7 cellular contexts compared by ENCODE assay signal in genomic region chr20:58891686-58892125, GRCh38. TPM values are rescaled to one million over a fixed set of nuclear protein-coding genes. Genes with fewer than 3 reads are reported as not detected.
DNase-seq lines count a peak whose midpoint lies in the region; ATAC-seq and TF ChIP-seq lines count a peak whose summit lies in the region.

No MANE protein-coding gene starts in this region.

- H3K4me2 ChIP-seq in Loucy (ENCODE audit: low read depth, low read length, poor library complexity, severe bottlenecking): peak overlapping the region; percentile 41

- peak overlapping the region; percentile 95 for H3K9ac ChIP-seq in Loucy (ENCODE audit: low read depth, low read length, poor library complexity, severe bottlenecking)

- intact Hi-C loops in ovary (cut with DNase I): loop anchor here in 2 of 4 donors (5.0 to 10.0 kb wide), 4 partner anchors 91 to 151 kb away; partner anchors contain the start of genes ATP5F1E (in 1 of the 2), CTSZ (in 1 of the 2), NELFCD (in 1 of the 2) and PRELID3B (in 1 of the 2)

- TF ChIP-seq CTCF in Loucy (conservative IDR thresholded peaks at IDR 0.05; ENCODE audit: low read length) (no peak), fibroblast of the aortic adventitia (IDR thresholded peaks at IDR 0.05; ENCODE audit: insufficient read depth, low read length) (no peak), ovary (IDR thresholded peaks at IDR 0.05) (no peak)

- WGBS in ovary, 3 donors: 0 to 1% (median 0%) methylated on average over 21 to 63 of the region's 63 CpGs

- no peak overlapping the region for H2AFZ ChIP-seq in Loucy (ENCODE audit: low read length)

- no peaks in the 10 kb centered on the region for H3K9me3 Mint-ChIP-seq in activated T-cell treated with anti-CD3 and anti-CD28 coated beads, Interleukin-2, amount 50 U/mL, for 4 hours

- peaks cover 68% of the 10 kb centered on the region for H3K79me2 ChIP-seq in Loucy (ENCODE audit: insufficient read depth, low read length)

- H4K20me1 ChIP-seq in Loucy (ENCODE audit: insufficient read depth, low read length, poor library complexity, severe bottlenecking): peaks cover 43% of the 10 kb centered on the region

- peaks cover 47% of the 10 kb centered on the region for H3K4me1 Mint-ChIP-seq in activated T-cell treated with anti-CD3 and anti-CD28 coated beads, Interleukin-2, amount 50 U/mL, for 4 hours (ENCODE audit: low read depth)

- ATAC-seq in GM19372 (IDR thresholded peaks at IDR 0.05; ENCODE audit: low read depth, unreplicated experiment): peak; percentile 1
- ATAC-seq in activated T-cell treated with anti-CD3 and anti-CD28 coated beads, Interleukin-2, amount 50 U/mL, for 4 hours: peak; percentile 0 to 1
- no peak for ATAC-seq in HG03571 (IDR thresholded peaks at IDR 0.05; ENCODE audit: unreplicated experiment)

- TF ChIP-seq POLR2A in ovary (IDR thresholded peaks at IDR 0.05): no peak

- DNase-seq in activated T-cell treated with anti-CD3 and anti-CD28 coated beads, Interleukin-2, amount 50 U/mL, for 4 hours: peak; percentile 15
- peak; percentile 41 for DNase-seq in fibroblast of the aortic adventitia (ENCODE audit: low read depth)
- DNase-seq in ovary: peak; percentile 41 to 71 (median 65)
- no peak for DNase-seq in GOT3 (lab: John Stamatoyannopoulos, UW)

- peaks cover 7% of the 10 kb centered on the region for H3K36me3 Mint-ChIP-seq in activated T-cell treated with anti-CD3 and anti-CD28 coated beads, Interleukin-2, amount 50 U/mL, for 4 hours (ENCODE audit: insufficient read depth)

- TF ChIP-seq EP300 in ovary (IDR thresholded peaks at IDR 0.05): no peak

- H3K36me3 ChIP-seq in Loucy (ENCODE audit: insufficient read depth, low read length) (peaks cover 11% of the 10 kb centered on the region; the same call in 1 of the 2 replicates), ovary (no peaks in the 10 kb centered on the region)

- H3K4me3 Mint-ChIP-seq in activated T-cell treated with anti-CD3 and anti-CD28 coated beads, Interleukin-2, amount 50 U/mL, for 4 hours: peak overlapping the region; percentile 96

- H3F3A ChIP-seq in Loucy (ENCODE audit: low read depth): no peaks in the 10 kb centered on the region; the same call in 1 of the 2 replicates

- H3K9me2 ChIP-seq in Loucy (replicated peaks; ENCODE audit: low read depth, low read length): no peaks in the 10 kb centered on the region

- H3K27me3 Mint-ChIP-seq in activated T-cell treated with anti-CD3 and anti-CD28 coated beads, Interleukin-2, amount 50 U/mL, for 4 hours (ENCODE audit: low read depth): no peaks in the 10 kb centered on the region

- H3K27me3 ChIP-seq in Loucy (ENCODE audit: insufficient read depth, low read length, poor library complexity, severe bottlenecking) (no peaks in the 10 kb centered on the region), ovary (no peaks in the 10 kb centered on the region)

- H3K4me3 ChIP-seq in Loucy (ENCODE audit: low read length, poor library complexity, severe bottlenecking) (peak overlapping the region; percentile 98), fibroblast of the aortic adventitia (ENCODE audit: low read depth, low read length) (peak overlapping the region; percentile 76), ovary (peak overlapping the region; percentile 83)

- peak overlapping the region; percentile 96 to 98 for H3K27ac ChIP-seq in ovary

- H3K9me3 ChIP-seq in Loucy (ENCODE audit: insufficient read depth, low read depth, low read length): no peaks in the 10 kb centered on the region
- no peaks in the 10 kb centered on the region for H3K9me3 ChIP-seq in ovary

- H3K4me1 ChIP-seq in Loucy (ENCODE audit: insufficient read depth, low read length, poor library complexity, severe bottlenecking) (peaks cover 49% of the 10 kb centered on the region), ovary (ENCODE audit: insufficient read depth) (peaks cover 7% of the 10 kb centered on the region)

RNA-seq across cellular contexts. Expression of gene GNAS, which starts 39.2 kb away (rescaled TPM):
- total RNA-seq in activated T-cell treated with anti-CD3 and anti-CD28 coated beads, Interleukin-2, amount 50 U/mL, for 4 hours: 100 to 1,000 TPM; 390 to 448 (median 440) TPM
- total RNA-seq in fibroblast of the aortic adventitia (ENCODE audit: low replicate concordance): 417 and 474 TPM in 2 replicates
- total RNA-seq in ovary: 100 to 1,000 TPM; 330 to 852 (median 669) TPM
- 1,000 to 10,000 TPM in 1 of 2 donors, 100 to 1,000 TPM in 1; 731 to 1,311 TPM for polyA plus RNA-seq in ovary

RNA-seq across cellular contexts. Expression of gene GNAS-AS1, which starts 41.0 kb away (rescaled TPM):
- under 1 TPM; 0.38 to 0.96 (median 0.40) TPM for total RNA-seq in activated T-cell treated with anti-CD3 and anti-CD28 coated beads, Interleukin-2, amount 50 U/mL, for 4 hours
- total RNA-seq in fibroblast of the aortic adventitia (ENCODE audit: low replicate concordance): 0.25 and 0.81 TPM in 2 replicates
- total RNA-seq in ovary: under 1 TPM in 5 of 7 donors, not detected in 2; 0.12 to 0.37 (median 0.18) TPM
- under 1 TPM; 0.10 to 0.22 TPM for polyA plus RNA-seq in ovary
